8 cellular contexts compared by ENCODE assay signal in the genomic region with DNA sequence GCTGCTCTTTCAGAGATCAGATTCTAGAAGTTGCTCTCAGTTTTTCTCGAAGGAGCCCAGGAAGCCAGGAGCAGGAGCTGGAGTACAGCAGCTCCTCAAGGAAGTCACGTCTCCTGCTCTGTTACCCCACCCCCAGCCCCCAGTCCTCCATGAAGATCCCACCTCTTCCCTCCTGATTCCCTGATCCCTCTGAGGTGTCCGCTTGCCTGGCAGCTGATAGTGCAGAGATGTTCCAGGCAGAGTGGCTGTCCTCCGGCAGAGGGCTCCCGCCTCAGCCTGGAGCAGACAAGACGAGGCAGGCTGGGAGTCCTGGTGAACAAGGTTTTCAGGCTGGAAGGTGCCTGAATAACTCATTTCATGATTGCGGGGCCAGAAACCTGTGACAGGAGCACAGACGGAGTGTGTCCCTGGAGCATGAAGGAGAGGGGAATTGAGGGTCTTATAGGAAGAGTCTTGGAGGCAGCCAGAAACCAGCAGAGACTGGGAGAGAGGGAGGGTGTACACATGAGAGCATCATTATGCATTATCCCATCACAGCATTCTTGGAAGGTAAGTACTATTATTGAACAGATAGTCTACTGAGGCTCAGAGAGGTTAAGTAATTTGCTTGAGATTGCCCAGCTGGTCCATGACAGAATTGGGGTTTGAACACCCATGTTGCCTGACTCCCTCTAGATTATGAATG. TPM values are rescaled to one million over a fixed set of nuclear protein-coding genes. Genes with fewer than 3 reads are reported as not detected.
DNase-seq lines count a peak whose midpoint lies in the region; ATAC-seq lines count a peak whose summit lies in the region.

No MANE protein-coding gene starts in this region.

- no peaks in the 10 kb centered on the region for H3K4me1 ChIP-seq in trophoblast cell (ENCODE audit: control insufficient read depth in 1 of 2, insufficient read depth in 2 of 2, low read length in 2 of 2)

- H4K12ac ChIP-seq in trophoblast cell (ENCODE audit: low read depth, low read length): no peak overlapping the region

- H4K91ac ChIP-seq in trophoblast cell (ENCODE audit: low read depth, low read length): no peak overlapping the region

- H3K18ac ChIP-seq in trophoblast cell (ENCODE audit: low read length): no peak overlapping the region

- DNase-seq in SKM-1 treated with dmso at 0.1 percent for 144 hours (lab: John Stamatoyannopoulos, UW; ENCODE audit: unreplicated experiment) (peak; percentile 15), SKM-1 (lab: John Stamatoyannopoulos, UW; ENCODE audit: unreplicated experiment) (no peak), NCI-H2227 (lab: John Stamatoyannopoulos, UW; ENCODE audit: unreplicated experiment) (peak; percentile 66), amygdala (lab: John Stamatoyannopoulos, UW) (peak in 48 of 56 donors; percentile 22 to 81 (median 54)), left cardiac atrium (peak; percentile 79), trophoblast cell (peak; percentile 43 to 65), GDM1 (lab: John Stamatoyannopoulos, UW) (no peak)

- no peak overlapping the region for H3K14ac ChIP-seq in trophoblast cell (ENCODE audit: low read length)

- WGBS in trophoblast cell (ENCODE audit: extremely low coverage, insufficient coverage, insufficient read length): no CpG with 5 or more reads among the region's 8 CpGs

- H2BK12ac ChIP-seq in trophoblast cell (ENCODE audit: low read length): no peak overlapping the region

- no peak overlapping the region for H3K27ac ChIP-seq in trophoblast cell (ENCODE audit: low read depth, low read length)

- no peaks in the 10 kb centered on the region for H3K36me3 ChIP-seq in trophoblast cell (ENCODE audit: control insufficient read depth in 1 of 2, insufficient read depth in 2 of 2, low read length in 2 of 2)

- H3K4me3 ChIP-seq in trophoblast cell (ENCODE audit: low read depth, low read length): no peak overlapping the region

- H2AK5ac ChIP-seq in trophoblast cell (ENCODE audit: low read length): no peak overlapping the region

- peak overlapping the region; percentile 70 for H3K4me2 ChIP-seq in trophoblast cell (ENCODE audit: low read length)

- no peak overlapping the region for H3K23ac ChIP-seq in trophoblast cell (ENCODE audit: low read length)

- H2BK5ac ChIP-seq in trophoblast cell (ENCODE audit: low read depth, low read length, poor library complexity): no peak overlapping the region

- H3K9ac ChIP-seq in trophoblast cell (ENCODE audit: low read length): no peak overlapping the region

- no peaks in the 10 kb centered on the region for H3K79me1 ChIP-seq in trophoblast cell (ENCODE audit: low read length)

- peaks cover 30% of the 10 kb centered on the region for H3K27me3 ChIP-seq in trophoblast cell (ENCODE audit: insufficient read depth, low read length)

- H4K8ac ChIP-seq in trophoblast cell (ENCODE audit: low read depth, low read length): no peak overlapping the region

- H3K79me2 ChIP-seq in trophoblast cell (ENCODE audit: control insufficient read depth, insufficient read depth, low read length, poor library complexity): no peaks in the 10 kb centered on the region

- no peak overlapping the region for H2AFZ ChIP-seq in trophoblast cell (ENCODE audit: insufficient read depth, low read length, poor library complexity)

- ATAC-seq in left cardiac atrium (peak; percentile 89), HG03342 (IDR thresholded peaks at IDR 0.05; ENCODE audit: unreplicated experiment) (no peak)

- no peak overlapping the region for H2BK120ac ChIP-seq in trophoblast cell (ENCODE audit: insufficient read depth, low read length, poor library complexity)

- no peak overlapping the region for H3K4ac ChIP-seq in trophoblast cell (ENCODE audit: low read depth, low read length)

- peaks cover 2% of the 10 kb centered on the region for H3K9me3 ChIP-seq in trophoblast cell (ENCODE audit: insufficient read depth, low read depth, low read length)

- intact Hi-C loops in left cardiac atrium (cut with DNase I): loop anchor here in 1 of 2 donors (5.0 to 10.0 kb wide), 2 partner anchors 47 to 179 kb away; no protein-coding TSS in a partner anchor

RNA-seq across cellular contexts. Expression of a gene that starts 1.2 kb away (rescaled TPM):
- 1 to 10 TPM; 3.0 to 3.5 TPM for total RNA-seq in left cardiac atrium
- 0.81 and 0.97 TPM in 2 replicates for polyA plus RNA-seq in trophoblast cell (2013)

Comparison
In these comparisons a context has a peak if more than half of its experiments do, and no peak if none do; other contexts are left out.
1. DNase-seq: peak in SKM-1 treated with dmso at 0.1 percent for 144 hours (single experiment), NCI-H2227 (single experiment), amygdala (48 of 56), left cardiac atrium (single experiment) and trophoblast cell (2 of 2); none in SKM-1 (single experiment) and GDM1 (single experiment).